In genomic region chr4:80070880-80071620, GRCh38 we compare ENCODE assay signal across 8 cellular contexts. TPM values are rescaled to one million over a fixed set of nuclear protein-coding genes. Genes with fewer than 3 reads are reported as not detected.
DNase-seq lines count a peak whose midpoint lies in the region; ATAC-seq and TF ChIP-seq lines count a peak whose summit lies in the region.

No MANE protein-coding gene starts in this region.

- BruUV-seq in A673 (replicated peaks; lab: Mats Ljungman, UMichigan) = TSS peak; percentile 38

- no peak overlapping the region for H2AFZ ChIP-seq in Karpas-422 (ENCODE audit: low read length)

- H3K4me3 ChIP-seq in A673 (ENCODE audit: low read depth, low read length, poor library complexity, severe bottlenecking) = no peak overlapping the region
- H3K4me3 ChIP-seq in HL-60 (replicated peaks; ENCODE audit: insufficient read depth, low read length) = peak overlapping the region; percentile 91
- peak overlapping the region; percentile 82 to 92 for H3K4me3 ChIP-seq in mucosa of rectum (ENCODE audit: low read length in 2 of 2)
- no peak overlapping the region for H3K4me3 ChIP-seq in Karpas-422 (ENCODE audit: low read length)

- H3K9ac ChIP-seq in mucosa of rectum (ENCODE audit: low read depth in 1 of 2, low read length in 2 of 2) = peak overlapping the region; percentile 79 to 95
- H3K9ac ChIP-seq in Karpas-422 (ENCODE audit: low read length) = no peak overlapping the region

- H3K4me1 ChIP-seq in A673 (ENCODE audit: insufficient read depth, low read length, poor library complexity, severe bottlenecking) (no peaks in the 10 kb centered on the region), mucosa of rectum (ENCODE audit: control insufficient read depth in 2 of 2, insufficient read depth in 2 of 2, low read length in 2 of 2) (peaks cover 19 to 28% of the 10 kb centered on the region in 2 donors), Karpas-422 (ENCODE audit: low read length) (peaks cover 8% of the 10 kb centered on the region; the same call in 1 of the 2 replicates)

- DNase-seq in A673 (ENCODE audit: low spot score) (no peak), HL-60 (ENCODE audit: low read depth in 1 of 2, low spot score in 1 of 2) (no peak), Karpas-422 (no peak), GM10266 (ENCODE audit: extremely low spot score) (no peak), GM19240 (ENCODE audit: insufficient read length, low spot score) (no peak)
- DNase-seq in central memory CD8-positive, alpha-beta T cell (ENCODE audit: low spot score in 2 of 2) = no peak

- no peaks in the 10 kb centered on the region for H3K27me3 Mint-ChIP-seq in central memory CD8-positive, alpha-beta T cell

- no peaks in the 10 kb centered on the region for H3K9me3 Mint-ChIP-seq in central memory CD8-positive, alpha-beta T cell

- no peaks in the 10 kb centered on the region for H4K20me1 ChIP-seq in Karpas-422 (ENCODE audit: insufficient read depth, low read depth, low read length)

- no peaks in the 10 kb centered on the region for H3K9me2 ChIP-seq in Karpas-422 (replicated peaks; ENCODE audit: insufficient read depth, low read length)

- POLR2A ChIA-PET in A673 (lab: Charles Lee; ENCODE audit: low non-redundant PET) = interaction anchor here (0.7 kb wide), 1 partner anchor 13 kb away, joined by 5 read pairs; no protein-coding TSS in a partner anchor

- H3K9me3 ChIP-seq in A673 (ENCODE audit: low read depth, low read length, poor library complexity, severe bottlenecking) (no peaks in the 10 kb centered on the region), mucosa of rectum (ENCODE audit: control insufficient read depth in 2 of 2, low read length in 2 of 2) (no peaks in the 10 kb centered on the region), Karpas-422 (ENCODE audit: low read length) (no peaks in the 10 kb centered on the region)

- H3K4me2 ChIP-seq in Karpas-422 (ENCODE audit: low read depth, low read length, poor library complexity, severe bottlenecking) = no peak overlapping the region

- no peak overlapping the region for H3K27ac ChIP-seq in A673 (ENCODE audit: low read depth, low read length, poor library complexity, severe bottlenecking)
- peak overlapping the region; percentile 98 for H3K27ac ChIP-seq in HL-60 (replicated peaks)
- peak overlapping the region; percentile 93 to 97 for H3K27ac ChIP-seq in mucosa of rectum (ENCODE audit: low read depth in 2 of 2, low read length in 2 of 2)
- H3K27ac ChIP-seq in Karpas-422 (ENCODE audit: low read length) = no peak overlapping the region

- no peaks in the 10 kb centered on the region for H3K36me3 ChIP-seq in A673 (ENCODE audit: insufficient read depth, low read length, poor library complexity, severe bottlenecking)
- peaks cover 7 to 13% of the 10 kb centered on the region in 2 donors for H3K36me3 ChIP-seq in mucosa of rectum (ENCODE audit: control insufficient read depth in 2 of 2, insufficient read depth in 2 of 2, low read length in 2 of 2)
- H3K36me3 ChIP-seq in Karpas-422 (ENCODE audit: insufficient read depth, low read length) = no peaks in the 10 kb centered on the region

- CTCF ChIA-PET in A673 (lab: Charles Lee) = no interaction called here

- H3K79me2 ChIP-seq in Karpas-422 (ENCODE audit: low read length) = no peaks in the 10 kb centered on the region

- TF ChIP-seq CTCF in A673 (conservative IDR thresholded peaks at IDR 0.05; ENCODE audit: low read depth, low read length) (no peak), HL-60 (IDR thresholded peaks at IDR 0.05; ENCODE audit: insufficient read depth, low read length) (no peak), GM10266 (IDR thresholded peaks at IDR 0.05; ENCODE audit: control insufficient read depth, insufficient read depth, low read depth, missing control alignments) (no peak)

- peak overlapping the region; percentile 94 for H3K4me3 Mint-ChIP-seq in central memory CD8-positive, alpha-beta T cell

- peak overlapping the region; percentile 95 for H3K27ac Mint-ChIP-seq in central memory CD8-positive, alpha-beta T cell (ENCODE audit: low read depth)

- intact Hi-C loops in A673 (cut with micrococcal nuclease; ENCODE audit: unreplicated experiment) = no loop called here

- peaks cover 24% of the 10 kb centered on the region for H3K36me3 Mint-ChIP-seq in central memory CD8-positive, alpha-beta T cell (ENCODE audit: insufficient read depth)

- peaks cover 59% of the 10 kb centered on the region for H3K4me1 Mint-ChIP-seq in central memory CD8-positive, alpha-beta T cell

- H3K27me3 ChIP-seq in A673 (replicated peaks; ENCODE audit: insufficient read depth, low read depth, low read length, poor library complexity) = no peaks in the 10 kb centered on the region
- H3K27me3 ChIP-seq in HL-60 (ENCODE audit: insufficient read depth, poor library complexity, severe bottlenecking) = no peaks in the 10 kb centered on the region
- H3K27me3 ChIP-seq in mucosa of rectum (ENCODE audit: control insufficient read depth in 2 of 2, insufficient read depth in 2 of 2, low read length in 2 of 2) = no peaks in the 10 kb centered on the region
- no peaks in the 10 kb centered on the region for H3K27me3 ChIP-seq in Karpas-422 (ENCODE audit: low read length)

- no peak for ATAC-seq in central memory CD8-positive, alpha-beta T cell (replicated peaks; ENCODE audit: extremely low read depth, poor library complexity, severe bottlenecking)
- no peak for ATAC-seq in GM18498 (IDR thresholded peaks at IDR 0.05; ENCODE audit: unreplicated experiment)

RNA-seq across cellular contexts. Expression of gene ANTXR2, which starts 2.0 kb away (rescaled TPM):
- total RNA-seq in A673 (2021) = 7.0 and 8.0 TPM in 2 replicates
- not detected in 2 replicates for total RNA-seq in Karpas-422 (2014; rRNA removed; shearing (Covaris generic); ENCODE audit: low replicate concordance)

Comparison
In these comparisons a context has a peak if more than half of its experiments do, and no peak if none do; other contexts are left out.
1. H3K27ac ChIP-seq: peak in HL-60 (single experiment) and mucosa of rectum (2 of 2); none in A673 (single experiment) and Karpas-422 (single experiment).
2. H3K4me3 ChIP-seq: peak in HL-60 (single experiment) and mucosa of rectum (2 of 2); none in A673 (single experiment) and Karpas-422 (single experiment).